In the genomic region with DNA sequence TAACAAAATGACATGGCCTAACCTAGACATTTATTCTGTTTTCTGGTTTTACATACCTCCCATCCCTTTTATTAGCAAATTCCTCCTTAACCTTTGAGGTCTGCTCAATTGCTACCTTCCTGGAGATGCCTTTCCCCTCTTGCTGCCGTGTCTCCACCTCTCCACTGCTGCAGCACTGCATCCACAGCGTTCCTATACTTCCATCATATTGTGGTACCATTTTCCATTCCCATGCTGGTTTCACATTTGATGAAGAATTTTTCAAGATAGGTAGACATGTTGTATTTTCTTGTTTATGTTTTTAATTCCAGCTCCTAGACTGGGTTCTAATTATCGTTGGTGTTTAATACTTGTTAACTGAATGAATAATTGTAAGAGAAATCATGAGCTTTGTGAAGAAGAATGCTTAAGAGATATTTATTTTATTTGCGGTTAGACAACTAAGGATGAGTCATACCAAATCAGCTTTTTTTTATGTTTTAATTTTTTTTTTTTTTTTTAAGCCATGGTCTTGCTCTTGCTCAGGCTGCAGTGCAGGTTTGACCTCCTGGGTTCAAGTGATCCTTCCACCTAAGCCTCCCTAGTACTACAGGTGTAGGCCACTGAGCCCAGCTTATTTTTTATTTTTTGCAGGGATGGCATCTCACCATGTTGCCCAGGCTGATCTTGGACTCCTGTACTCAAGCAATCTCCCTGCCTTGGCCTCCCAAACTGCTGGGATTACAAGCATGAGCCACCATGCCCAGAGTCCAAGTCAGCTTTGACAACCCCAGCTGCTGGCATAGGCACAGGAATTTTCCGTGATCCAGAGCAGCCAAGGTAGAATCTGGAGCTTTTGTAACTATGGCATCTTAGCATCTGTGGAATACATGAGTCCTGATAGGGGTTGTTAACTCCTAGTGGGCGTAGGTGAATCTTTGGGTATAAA, we compare ENCODE assay signal across 16 cellular contexts. TPM values are rescaled to one million over a fixed set of nuclear protein-coding genes. Genes with fewer than 3 reads are reported as not detected.
A peak's percentile ranks its signal among the peaks of the same experiment; 100 is the strongest.
DNase-seq lines count a peak whose midpoint lies in the region; ATAC-seq, FAIRE-seq and TF ChIP-seq lines count a peak whose summit lies in the region.
"Had no signal": no experiment of that assay in that cellular context is flagged by ENCODE, and none has a peak within 500 bp of the region (broad histone marks: within the 10 kb centered on the region; RNA-seq: fewer than 3 reads in every experiment).

No MANE protein-coding gene starts in this region.

- H3K9ac ChIP-seq in endothelial cell of umbilical vein (replicated peaks; ENCODE audit: extremely low read depth, insufficient read depth, low read length): no peak overlapping the region

- H3K9me3 Mint-ChIP-seq in osteocyte (ENCODE audit: unreplicated experiment): no peaks in the 10 kb centered on the region
- H3K9me3 Mint-ChIP-seq in activated CD4-positive, alpha-beta T cell treated with anti-CD3 and anti-CD28 coated beads for 36 hours (ENCODE audit: low read depth): peaks cover 4% of the 10 kb centered on the region
- H3K9me3 Mint-ChIP-seq: natural killer cell had no signal

- no peak overlapping the region for H3K4me3 Mint-ChIP-seq in osteocyte (ENCODE audit: unreplicated experiment)
- no peak overlapping the region for H3K4me3 Mint-ChIP-seq in activated CD4-positive, alpha-beta T cell treated with anti-CD3 and anti-CD28 coated beads for 36 hours
- H3K4me3 Mint-ChIP-seq: natural killer cell had no signal

- H3K27ac ChIP-seq in endothelial cell of umbilical vein (ENCODE audit: insufficient read depth, low read depth, low read length): no peak overlapping the region
- H3K27ac ChIP-seq: right lobe of liver had no signal

- no peak for TF ChIP-seq POLR2A in endothelial cell of umbilical vein (IDR thresholded peaks at IDR 0.05; ENCODE audit: low read depth, low read length)

- no peaks in the 10 kb centered on the region for H3K36me3 ChIP-seq in endothelial cell of umbilical vein (ENCODE audit: control insufficient read depth in 2 of 2, extremely low read depth in 1 of 2, insufficient read depth in 2 of 2, low read length in 2 of 2)
- H3K36me3 ChIP-seq: right lobe of liver had no signal

- no TSS peak for BruUV-seq in endothelial cell of umbilical vein (replicated peaks; lab: Mats Ljungman, UMichigan)

- POLR2A ChIA-PET in endothelial cell of umbilical vein (lab: Charles Lee): no interaction called here
- POLR2A ChIA-PET in activated CD4-positive, alpha-beta T cell treated with anti-CD3 and anti-CD28 coated beads for 36 hours (lab: Charles Lee): interaction anchor here (0.7 kb wide), 1 partner anchor 621 kb away, joined by 8 read pairs; no protein-coding TSS in a partner anchor

- H3K4me1 ChIP-seq in endothelial cell of umbilical vein (ENCODE audit: control insufficient read depth, extremely low read depth, insufficient read depth, low read length): peaks cover 23% of the 10 kb centered on the region
- H3K4me1 ChIP-seq: right lobe of liver had no signal

- H3K36me3 Mint-ChIP-seq in osteocyte (ENCODE audit: unreplicated experiment): no peaks in the 10 kb centered on the region
- H3K36me3 Mint-ChIP-seq in activated CD4-positive, alpha-beta T cell treated with anti-CD3 and anti-CD28 coated beads for 36 hours (ENCODE audit: low read depth): peaks cover 3% of the 10 kb centered on the region
- H3K36me3 Mint-ChIP-seq: natural killer cell had no signal

- H3K9me3 ChIP-seq in endothelial cell of umbilical vein (replicated peaks; ENCODE audit: control insufficient read depth, insufficient read depth, low read length): no peaks in the 10 kb centered on the region
- H3K9me3 ChIP-seq: right lobe of liver had no signal

- no peak overlapping the region for H3K4me3 ChIP-seq in endothelial cell of umbilical vein (replicated peaks in 1 of 3; ENCODE audit: insufficient read depth in 1 of 3, low read depth in 1 of 3, low read length in 3 of 3)
- H3K4me3 ChIP-seq: right lobe of liver had no signal

- no peaks in the 10 kb centered on the region for H3K27me3 ChIP-seq in endothelial cell of umbilical vein (ENCODE audit: control insufficient read depth in 2 of 2, insufficient read depth in 2 of 2, low read length in 2 of 2)
- H3K27me3 ChIP-seq: right lobe of liver had no signal

- peak overlapping the region; percentile 71 for H3K27ac Mint-ChIP-seq in osteocyte (ENCODE audit: unreplicated experiment)
- H3K27ac Mint-ChIP-seq in activated CD4-positive, alpha-beta T cell treated with anti-CD3 and anti-CD28 coated beads for 36 hours: no peak overlapping the region

- DNase-seq in DMS53 treated with DMSO at 0.1 percent for 48 hours (lab: John Stamatoyannopoulos, UW; ENCODE audit: unreplicated experiment) (peak; percentile 13), RCC 7860 (ENCODE audit: low spot score) (peak; percentile 56), endothelial cell of umbilical vein (ENCODE audit: low read depth, low spot score) (peak; percentile 2), osteocyte (ENCODE audit: extremely low spot score, unreplicated experiment) (no peak), NCI-H748 (lab: John Stamatoyannopoulos, UW; ENCODE audit: unreplicated experiment) (no peak)
- no peak for DNase-seq in activated CD4-positive, alpha-beta T cell treated with anti-CD3 and anti-CD28 coated beads for 36 hours
- DNase-seq: activated naive CD4-positive, alpha-beta T cell; glutamatergic neuron; natural killer cell; NCI-H1092; right lobe of liver had no signal

- intact Hi-C loops in endothelial cell of umbilical vein (cut with micrococcal nuclease): loop anchor here (2.0 kb wide), 1 partner anchor 32 kb away; no protein-coding TSS in a partner anchor
- intact Hi-C loops in activated CD4-positive, alpha-beta T cell treated with anti-CD3 and anti-CD28 coated beads for 36 hours (cut with DNase I, micrococcal nuclease): no loop called here

- no peak overlapping the region for H3K4me2 ChIP-seq in endothelial cell of umbilical vein (ENCODE audit: insufficient read depth, low read length)

- no peaks in the 10 kb centered on the region for H3K9me1 ChIP-seq in endothelial cell of umbilical vein (replicated peaks; ENCODE audit: control insufficient read depth, extremely low read depth, insufficient read depth, low read length)

- no peaks in the 10 kb centered on the region for H3K79me2 ChIP-seq in endothelial cell of umbilical vein (ENCODE audit: control insufficient read depth, insufficient read depth, low read length)

- TF ChIP-seq CTCF in endothelial cell of umbilical vein (IDR thresholded peaks at IDR 0.05; ENCODE audit: extremely low read depth in 1 of 2, insufficient read depth in 1 of 2, low read depth in 1 of 2, low read length in 2 of 2) (no peak), osteocyte (IDR thresholded peaks at IDR 0.05) (no peak)

- H3K4me1 Mint-ChIP-seq in osteocyte (ENCODE audit: unreplicated experiment): peaks cover 53% of the 10 kb centered on the region
- H3K4me1 Mint-ChIP-seq in activated CD4-positive, alpha-beta T cell treated with anti-CD3 and anti-CD28 coated beads for 36 hours: peaks cover 13% of the 10 kb centered on the region

- ATAC-seq in GM18519 (IDR thresholded peaks at IDR 0.05; ENCODE audit: low FRiP score, unreplicated experiment): no peak
- no peak for ATAC-seq in activated CD4-positive, alpha-beta T cell treated with anti-CD3 and anti-CD28 coated beads for 36 hours
- no peak for ATAC-seq in HG02571 (IDR thresholded peaks at IDR 0.05; ENCODE audit: unreplicated experiment)

- CTCF ChIA-PET in endothelial cell of umbilical vein (lab: Charles Lee): interaction anchor here (0.6 to 1.5 kb wide), 7 partner anchors 9 to 343 kb away, joined by 3 to 6 read pairs (median 4); no protein-coding TSS in a partner anchor
- CTCF ChIA-PET in activated CD4-positive, alpha-beta T cell treated with anti-CD3 and anti-CD28 coated beads for 36 hours (lab: Charles Lee): interaction anchor here (0.9 to 2.2 kb wide), 4 partner anchors 10 to 208 kb away, joined by 3 to 7 read pairs (median 5); no protein-coding TSS in a partner anchor

- H3K27me3 Mint-ChIP-seq in osteocyte (ENCODE audit: unreplicated experiment): no peaks in the 10 kb centered on the region
- H3K27me3 Mint-ChIP-seq in activated CD4-positive, alpha-beta T cell treated with anti-CD3 and anti-CD28 coated beads for 36 hours: no peaks in the 10 kb centered on the region

- dilution Hi-C loops in endothelial cell of umbilical vein (cut with MboI; ENCODE audit: extremely low pct_ligation_motif_present, low sequenced_read_pairs): no loop called here

- H4K20me1 ChIP-seq in endothelial cell of umbilical vein (replicated peaks; ENCODE audit: control insufficient read depth, extremely low read depth, insufficient read depth, low read length): no peaks in the 10 kb centered on the region

- no peak overlapping the region for H2AFZ ChIP-seq in endothelial cell of umbilical vein (ENCODE audit: low read depth, low read length)

- FAIRE-seq in RCC 7860 (lab: Jason Lieb, UNC) (peak; percentile 76), endothelial cell of umbilical vein (lab: Jason Lieb, UNC) (peak; percentile 40)
- FAIRE-seq: colon had no signal

TF ChIP-seq in endothelial cell of umbilical vein, 7 proteins besides CTCF, POLR2A, EP300 and RAD21:
- TF ChIP-seq, protein P1, sequence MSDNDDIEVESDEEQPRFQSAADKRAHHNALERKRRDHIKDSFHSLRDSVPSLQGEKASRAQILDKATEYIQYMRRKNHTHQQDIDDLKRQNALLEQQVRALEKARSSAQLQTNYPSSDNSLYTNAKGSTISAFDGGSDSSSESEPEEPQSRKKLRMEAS (IDR thresholded peaks at IDR 0.05; ENCODE audit: insufficient read depth, insufficient read length): no peak
- TF ChIP-seq POLR2AphosphoS5 (IDR thresholded peaks at IDR 0.05; ENCODE audit: insufficient read depth, low read depth, low read length): no peak
- TF ChIP-seq FOS (IDR thresholded peaks at IDR 0.05; ENCODE audit: borderline replicate concordance, insufficient read depth, low read length): peak; percentile 71
- TF ChIP-seq MYC (IDR thresholded peaks at IDR 0.05; ENCODE audit: low read depth, low read length): no peak

RNA-seq across cellular contexts. Expression of a gene that starts 44.0 kb away (rescaled TPM):
- not detected in 2 replicates for total RNA-seq in endothelial cell of umbilical vein
- not detected in 2 replicates for polyA plus RNA-seq in endothelial cell of umbilical vein
- polyA plus RNA-seq in endothelial cell of umbilical vein (2011; cell fraction: cytosol; rRNA removed): not detected in 2 replicates
- polyA plus RNA-seq in endothelial cell of umbilical vein (2011; cell fraction: nucleus; rRNA removed): not detected in 2 replicates
- not detected in 2 replicates for polyA plus RNA-seq in endothelial cell of umbilical vein (2012)
- not detected in 2 replicates for polyA minus RNA-seq in endothelial cell of umbilical vein
- not detected for polyA minus RNA-seq in endothelial cell of umbilical vein (2011; cell fraction: cytosol; rRNA and poly(A)+ RNA removed)
- not detected in 2 replicates for polyA minus RNA-seq in endothelial cell of umbilical vein (2011; cell fraction: nucleus; rRNA and poly(A)+ RNA removed)
- not detected in 2 replicates for total RNA-seq in osteocyte
- total RNA-seq in activated CD4-positive, alpha-beta T cell treated with anti-CD3 and anti-CD28 coated beads for 36 hours: not detected
- total RNA-seq: natural killer cell, right lobe of liver, Right ventricle myocardium inferior, subcutaneous adipose tissue had no signal

Comparison
In these comparisons a context has a peak if more than half of its experiments do, and no peak if none do; other contexts are left out.
1. DNase-seq: peak in DMS53 treated with DMSO at 0.1 percent for 48 hours (single experiment), RCC 7860 (single experiment) and endothelial cell of umbilical vein (single experiment); none in osteocyte (single experiment), activated CD4-positive, alpha-beta T cell treated with anti-CD3 and anti-CD28 coated beads for 36 hours (single experiment) and NCI-H748 (single experiment).